1 cellular context compared by ENCODE assay signal in genomic region chr9:136147038-136147889, GRCh38.
TF ChIP-seq lines count a peak whose summit lies in the region.

No MANE protein-coding gene starts in this region.

TF ChIP-seq in GM23338, 12 proteins besides CTCF, POLR2A, EP300 and RAD21 (continued from another document):
- no peak for TF ChIP-seq ZNF462 (CRISPR knock-in tag; IDR thresholded peaks at IDR 0.05)
- no peak for TF ChIP-seq POLR2AphosphoS5 (IDR thresholded peaks at IDR 0.05; ENCODE audit: low read depth)
- no peak for TF ChIP-seq JUNB (IDR thresholded peaks at IDR 0.05; ENCODE audit: unreplicated experiment)
